9 cellular contexts compared by ENCODE assay signal in the genomic region with DNA sequence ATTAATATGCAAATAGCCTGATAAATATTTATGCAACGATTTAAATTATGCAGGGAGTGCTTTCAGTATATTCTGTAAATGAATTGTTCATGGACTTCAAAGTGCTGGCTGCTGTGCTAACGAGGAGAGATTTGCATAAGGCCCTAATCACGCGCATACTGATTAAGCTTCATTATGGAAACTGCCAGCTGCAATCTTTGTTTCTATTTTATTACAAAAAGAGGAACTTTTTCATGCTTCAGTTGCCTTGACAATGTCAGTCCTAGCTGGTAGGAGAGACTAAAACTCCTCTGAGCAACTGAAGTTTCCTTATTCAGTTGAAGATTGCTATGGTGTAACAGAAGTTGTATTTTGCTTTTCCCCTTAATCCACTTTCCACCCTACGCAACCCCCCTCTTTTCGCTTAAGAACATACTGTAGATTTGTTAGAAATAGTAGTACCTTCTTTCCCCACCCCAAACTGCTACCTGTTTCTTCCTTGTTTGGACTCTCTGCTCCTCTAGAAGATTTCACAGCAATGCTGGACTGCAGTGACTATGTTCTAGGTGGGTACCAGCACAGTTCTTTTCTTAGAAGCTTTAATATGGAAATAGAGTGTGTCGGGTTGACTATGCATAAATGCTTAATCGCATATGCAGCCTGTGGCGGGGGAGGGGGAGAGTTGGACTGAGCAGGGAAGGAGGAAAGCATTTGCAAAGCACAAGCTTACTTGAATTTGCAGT.
A peak's percentile ranks its signal among the peaks of the same experiment; 100 is the strongest.
DNase-seq lines count a peak whose midpoint lies in the region; ATAC-seq and TF ChIP-seq lines count a peak whose summit lies in the region.
"Had no signal": no experiment of that assay in that cellular context is flagged by ENCODE, and none has a peak within 500 bp of the region (broad histone marks: within the 10 kb centered on the region; RNA-seq: fewer than 3 reads in every experiment).

No MANE protein-coding gene starts in this region.

- intact Hi-C loops in ovary (cut with DNase I) = no loop called here
- intact Hi-C loops in gastrocnemius medialis (cut with DNase I; ENCODE audit: low total_unique reads) = no loop called here

- H3K4me3 Mint-ChIP-seq in T-helper 17 cell = no peak overlapping the region
- peak overlapping the region; percentile 76 to 94 (median 86) for H3K4me3 Mint-ChIP-seq in naive B cell

- in situ Hi-C loops in gastrocnemius medialis (cut with MboI; ENCODE audit: low sequenced_read_pairs in 4 of 4) = no loop called here

- H3K27me3 Mint-ChIP-seq in T-helper 17 cell = no peaks in the 10 kb centered on the region
- no peaks in the 10 kb centered on the region for H3K27me3 Mint-ChIP-seq in naive B cell

- no peaks in the 10 kb centered on the region for H3K9me3 ChIP-seq in T-helper 17 cell (ENCODE audit: control insufficient read depth, low read length, poor library complexity, severe bottlenecking)
- H3K9me3 ChIP-seq in ovary = no peaks in the 10 kb centered on the region
- H3K9me3 ChIP-seq in gastrocnemius medialis = no peaks in the 10 kb centered on the region

- peaks cover 4% of the 10 kb centered on the region for H3K36me3 Mint-ChIP-seq in T-helper 17 cell (ENCODE audit: low read depth)
- H3K36me3 Mint-ChIP-seq in naive B cell = peaks cover 32% of the 10 kb centered on the region in 2 donors

- H3K4me3 ChIP-seq in ovary = no peak overlapping the region
- peak overlapping the region in 1 of 4 donors; percentile 1 for H3K4me3 ChIP-seq in gastrocnemius medialis

- H3K4me1 ChIP-seq in ovary (ENCODE audit: insufficient read depth) = no peaks in the 10 kb centered on the region
- H3K4me1 ChIP-seq in gastrocnemius medialis = peaks cover 6 to 17% of the 10 kb centered on the region in 2 donors

- H3K27ac Mint-ChIP-seq in T-helper 17 cell = no peak overlapping the region
- H3K27ac Mint-ChIP-seq in naive B cell = peak overlapping the region; percentile 31 to 96 (median 86)

- H3K27ac ChIP-seq in ovary (no peak overlapping the region), gastrocnemius medialis (no peak overlapping the region)
- H3K27ac ChIP-seq: C4-2B had no signal

- H3K27me3 ChIP-seq in ovary (no peaks in the 10 kb centered on the region), gastrocnemius medialis (no peaks in the 10 kb centered on the region)

- ATAC-seq in GM19328 (IDR thresholded peaks at IDR 0.05; ENCODE audit: unreplicated experiment) = peak; percentile 74
- ATAC-seq in HG03159 (IDR thresholded peaks at IDR 0.05; ENCODE audit: unreplicated experiment) = peak; percentile 68
- peak; percentile 61 for ATAC-seq in T-helper 17 cell
- ATAC-seq in naive B cell (ENCODE audit: low read depth in 2 of 2) = peak; percentile 93
- ATAC-seq in gastrocnemius medialis = no peak

- DNase-seq in Ammon's horn (ENCODE audit: low spot score) (peak; percentile 85), T-helper 17 cell (no peak), naive B cell (peak; percentile 83), ovary (no peak), gastrocnemius medialis (no peak)
- no peak for DNase-seq in activated CD4-positive, alpha-beta T cell treated with anti-CD3 and anti-CD28 coated beads, Interleukin-2, amount 50 U/mL, for 1 hour

- peaks cover 13 to 38% (median 30%) of the 10 kb centered on the region in 7 donors for H3K9me3 Mint-ChIP-seq in naive B cell

- no peaks in the 10 kb centered on the region for H3K36me3 ChIP-seq in ovary
- peaks cover 0 to 3% of the 10 kb centered on the region in 2 donors for H3K36me3 ChIP-seq in gastrocnemius medialis

- TF ChIP-seq POLR2A in ovary (IDR thresholded peaks at IDR 0.05) = no peak
- no peak for TF ChIP-seq POLR2A in gastrocnemius medialis (IDR thresholded peaks at IDR 0.05)

- peaks cover 16% of the 10 kb centered on the region for H3K4me1 Mint-ChIP-seq in T-helper 17 cell
- peaks cover 45 to 60% (median 48%) of the 10 kb centered on the region in 3 donors for H3K4me1 Mint-ChIP-seq in naive B cell

- WGBS in ovary, 3 donors = 72 to 75% (median 72%) methylated on average over 9 of the region's 9 CpGs

- TF ChIP-seq EP300 in ovary (IDR thresholded peaks at IDR 0.05) = no peak

- TF ChIP-seq CTCF in ovary (IDR thresholded peaks at IDR 0.05) = no peak
- no peak for TF ChIP-seq CTCF in gastrocnemius medialis (IDR thresholded peaks at IDR 0.05 in 4 of 5, conservative IDR thresholded peaks at IDR 0.05 in 1 of 5)

Comparison
In these comparisons a context has a peak if more than half of its experiments do, and no peak if none do; other contexts are left out.
1. DNase-seq: peak in Ammon's horn (single experiment) and naive B cell (single experiment); none in T-helper 17 cell (0 of 3), ovary (0 of 5), activated CD4-positive, alpha-beta T cell treated with anti-CD3 and anti-CD28 coated beads, Interleukin-2, amount 50 U/mL, for 1 hour (single experiment) and gastrocnemius medialis (0 of 2).
2. ATAC-seq: peak in GM19328 (single experiment), HG03159 (single experiment), T-helper 17 cell (single experiment) and naive B cell (2 of 2); none in gastrocnemius medialis (0 of 2).